In the genomic region with DNA sequence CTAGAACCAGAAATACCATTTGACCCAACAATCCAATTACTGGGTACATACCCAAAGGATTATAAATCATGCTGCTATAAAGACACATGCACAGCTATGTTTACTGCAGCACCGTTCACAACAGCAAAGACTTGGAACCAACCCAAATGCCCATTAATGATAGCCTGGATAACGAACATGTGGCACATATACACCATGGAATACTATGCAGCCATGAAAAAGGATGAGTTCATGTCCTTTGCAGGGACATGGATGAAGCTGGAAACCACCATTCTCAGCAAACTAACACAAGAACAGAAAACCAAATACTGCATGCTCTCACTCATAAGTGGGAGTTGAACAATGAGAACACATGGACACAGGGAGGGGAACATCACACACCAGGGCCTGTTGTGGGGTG, we compare ENCODE assay signal across 8 cellular contexts. TPM values are rescaled to one million over a fixed set of nuclear protein-coding genes. Genes with fewer than 3 reads are reported as not detected.
DNase-seq lines count a peak whose midpoint lies in the region; ATAC-seq and TF ChIP-seq lines count a peak whose summit lies in the region.
"Not testable (repeated sequence)": the region's sequence is repeated elsewhere in the genome, so short reads cannot be mapped to it uniquely, and the experiment has no call there.
"Had no signal": no experiment of that assay in that cellular context is flagged by ENCODE, and none has a peak within 500 bp of the region (broad histone marks: within the 10 kb centered on the region; RNA-seq: fewer than 3 reads in every experiment).

No MANE protein-coding gene starts in this region.

- peaks cover 15% of the 10 kb centered on the region for H3K4me1 ChIP-seq in CD8-positive, alpha-beta T cell (ENCODE audit: insufficient read depth, low read length)
- peaks cover 10 to 14% of the 10 kb centered on the region in 2 donors for H3K4me1 ChIP-seq in naive thymus-derived CD4-positive, alpha-beta T cell (ENCODE audit: control insufficient read depth in 2 of 2, insufficient read depth in 2 of 2, low read length in 2 of 2)

- H3K36me3 ChIP-seq in CD8-positive, alpha-beta T cell (ENCODE audit: insufficient read depth, low read length); naive thymus-derived CD4-positive, alpha-beta T cell (ENCODE audit: control insufficient read depth in 2 of 3, insufficient read depth in 3 of 3, low read length in 3 of 3): not testable (repeated sequence)

- POLR2A ChIA-PET in CD8-positive, alpha-beta T cell (lab: Charles Lee): interaction anchor here (0.6 to 35.7 kb wide), 3 partner anchors 26 to 261 kb away, joined by 3 to 1993 read pairs (median 9); partner anchors contain the start of genes B2M, PATL2 and SPG11
- POLR2A ChIA-PET in activated CD4-positive, alpha-beta memory T cell treated with anti-CD3 and anti-CD28 coated beads, Interleukin-2, amount 10 ng/mL, durations not matched to agents 7 days and 5 days (lab: Charles Lee): interaction anchor here (3.2 to 35.5 kb wide), 3 partner anchors 12 to 32 kb away, joined by 27 to 4153 read pairs (median 91); partner anchors contain the start of genes B2M, PATL2, SPG11 and TRIM69
- POLR2A ChIA-PET in activated naive CD8-positive, alpha-beta T cell treated with anti-CD3 and anti-CD28 coated beads, Interleukin-2, amount 10 ng/mL, durations not matched to agents 7 days and 5 days (lab: Charles Lee): interaction anchor here (0.7 to 6.0 kb wide), 5 partner anchors 12 to 401 kb away, joined by 3 to 61 read pairs (median 4); partner anchors contain the start of genes B2M, GOLM2, PATL2 and SPG11
- POLR2A ChIA-PET in naive thymus-derived CD4-positive, alpha-beta T cell (lab: Charles Lee): interaction anchor here (1.2 to 38.1 kb wide), 4 partner anchors 8 to 33 kb away, joined by 3 to 3822 read pairs (median 448); partner anchors contain the start of genes B2M, PATL2, SPG11 and TRIM69

- not testable (repeated sequence) for DNase-seq in CD8-positive, alpha-beta T cell; activated CD4-positive, alpha-beta memory T cell treated with anti-CD3 and anti-CD28 coated beads, Interleukin-2, amount 10 ng/mL, durations not matched to agents 7 days and 5 days; activated naive CD4-positive, alpha-beta T cell treated with anti-CD3 and anti-CD28 coated beads for 36 hours; activated naive CD8-positive, alpha-beta T cell treated with anti-CD3 and anti-CD28 coated beads, Interleukin-2, amount 10 ng/mL, durations not matched to agents 7 days and 5 days; naive thymus-derived CD4-positive, alpha-beta T cell

- H3K27ac Mint-ChIP-seq in CD8-positive, alpha-beta T cell: not testable (repeated sequence)
- H3K27ac Mint-ChIP-seq in T-helper 1 cell treated with Interleukin-12 subunit alpha and Interleukin-12 subunit beta and Interleukin-4 antibody, amounts not matched to agents 30 μg/mL and 1 μg/mL, for 36 hours: peak overlapping the region; percentile 20
- peak overlapping the region; percentile 31 for H3K27ac Mint-ChIP-seq in activated CD4-positive, alpha-beta memory T cell treated with anti-CD3 and anti-CD28 coated beads, Interleukin-2, amount 10 ng/mL, durations not matched to agents 7 days and 5 days
- peak overlapping the region; percentile 40 for H3K27ac Mint-ChIP-seq in activated naive CD4-positive, alpha-beta T cell treated with anti-CD3 and anti-CD28 coated beads for 36 hours
- peak overlapping the region; percentile 75 for H3K27ac Mint-ChIP-seq in activated naive CD8-positive, alpha-beta T cell treated with anti-CD3 and anti-CD28 coated beads, Interleukin-2, amount 10 ng/mL, durations not matched to agents 7 days and 5 days
- peak overlapping the region in 6 of 9 donors; percentile 47 to 99 (median 72) for H3K27ac Mint-ChIP-seq in naive thymus-derived CD4-positive, alpha-beta T cell

- CTCF ChIA-PET in CD8-positive, alpha-beta T cell (lab: Charles Lee): interaction anchor here (4.8 kb wide), 1 partner anchor 26 kb away, joined by 21 read pairs; the partner anchor contains the start of gene SPG11
- CTCF ChIA-PET in activated CD4-positive, alpha-beta memory T cell treated with anti-CD3 and anti-CD28 coated beads, Interleukin-2, amount 10 ng/mL, durations not matched to agents 7 days and 5 days (lab: Charles Lee): interaction anchor here (0.8 to 2.0 kb wide), 4 partner anchors 19 to 49 kb away, joined by 3 to 8 read pairs (median 6); partner anchors contain the start of gene SPG11
- CTCF ChIA-PET in activated naive CD4-positive, alpha-beta T cell treated with anti-CD3 and anti-CD28 coated beads for 36 hours (lab: Charles Lee): not testable (repeated sequence)
- CTCF ChIA-PET in naive thymus-derived CD4-positive, alpha-beta T cell (lab: Charles Lee): interaction anchor here (0.6 to 1.6 kb wide), 3 partner anchors 25 to 88 kb away, joined by 3 to 5 read pairs (median 3); partner anchors contain the start of genes SPG11 and TRIM69

- H3K27me3 Mint-ChIP-seq in CD8-positive, alpha-beta T cell (ENCODE audit: low read depth); T-helper 1 cell treated with Interleukin-12 subunit alpha and Interleukin-12 subunit beta and Interleukin-4 antibody, amounts not matched to agents 30 μg/mL and 1 μg/mL, for 36 hours (ENCODE audit: low read depth); activated CD4-positive, alpha-beta memory T cell treated with anti-CD3 and anti-CD28 coated beads, Interleukin-2, amount 10 ng/mL, durations not matched to agents 7 days and 5 days; activated naive CD4-positive, alpha-beta T cell treated with anti-CD3 and anti-CD28 coated beads for 36 hours (ENCODE audit: low read depth); activated naive CD8-positive, alpha-beta T cell treated with anti-CD3 and anti-CD28 coated beads, Interleukin-2, amount 10 ng/mL, durations not matched to agents 7 days and 5 days; naive thymus-derived CD4-positive, alpha-beta T cell: not testable (repeated sequence)

- peaks cover 23% of the 10 kb centered on the region for H3K9me3 Mint-ChIP-seq in CD8-positive, alpha-beta T cell
- peaks cover 44% of the 10 kb centered on the region for H3K9me3 Mint-ChIP-seq in T-helper 1 cell treated with Interleukin-12 subunit alpha and Interleukin-12 subunit beta and Interleukin-4 antibody, amounts not matched to agents 30 μg/mL and 1 μg/mL, for 36 hours
- peaks cover 35% of the 10 kb centered on the region for H3K9me3 Mint-ChIP-seq in activated CD4-positive, alpha-beta memory T cell treated with anti-CD3 and anti-CD28 coated beads, Interleukin-2, amount 10 ng/mL, durations not matched to agents 7 days and 5 days
- peaks cover 34% of the 10 kb centered on the region for H3K9me3 Mint-ChIP-seq in activated naive CD4-positive, alpha-beta T cell treated with anti-CD3 and anti-CD28 coated beads for 36 hours
- peaks cover 18% of the 10 kb centered on the region for H3K9me3 Mint-ChIP-seq in activated naive CD8-positive, alpha-beta T cell treated with anti-CD3 and anti-CD28 coated beads, Interleukin-2, amount 10 ng/mL, durations not matched to agents 7 days and 5 days
- peaks cover 12 to 52% (median 36%) of the 10 kb centered on the region in 11 donors for H3K9me3 Mint-ChIP-seq in naive thymus-derived CD4-positive, alpha-beta T cell

- not testable (repeated sequence) for TF ChIP-seq CTCF in CD8-positive, alpha-beta T cell (IDR thresholded peaks at IDR 0.05)

- H3K36me3 Mint-ChIP-seq in CD8-positive, alpha-beta T cell: peaks cover 36% of the 10 kb centered on the region
- H3K36me3 Mint-ChIP-seq in T-helper 1 cell treated with Interleukin-12 subunit alpha and Interleukin-12 subunit beta and Interleukin-4 antibody, amounts not matched to agents 30 μg/mL and 1 μg/mL, for 36 hours (ENCODE audit: low read depth): peaks cover 41% of the 10 kb centered on the region
- peaks cover 48% of the 10 kb centered on the region for H3K36me3 Mint-ChIP-seq in activated CD4-positive, alpha-beta memory T cell treated with anti-CD3 and anti-CD28 coated beads, Interleukin-2, amount 10 ng/mL, durations not matched to agents 7 days and 5 days (ENCODE audit: low read depth)
- peaks cover 20% of the 10 kb centered on the region for H3K36me3 Mint-ChIP-seq in activated naive CD4-positive, alpha-beta T cell treated with anti-CD3 and anti-CD28 coated beads for 36 hours (ENCODE audit: low read depth)
- peaks cover 32% of the 10 kb centered on the region for H3K36me3 Mint-ChIP-seq in activated naive CD8-positive, alpha-beta T cell treated with anti-CD3 and anti-CD28 coated beads, Interleukin-2, amount 10 ng/mL, durations not matched to agents 7 days and 5 days
- peaks cover 21 to 49% (median 27%) of the 10 kb centered on the region in 5 donors for H3K36me3 Mint-ChIP-seq in naive thymus-derived CD4-positive, alpha-beta T cell

- not testable (repeated sequence) for H3K27me3 ChIP-seq in CD8-positive, alpha-beta T cell (ENCODE audit: insufficient read depth, low read length); naive thymus-derived CD4-positive, alpha-beta T cell (ENCODE audit: control insufficient read depth in 2 of 2, insufficient read depth in 2 of 2, low read length in 2 of 2)

- not testable (repeated sequence) for ATAC-seq in CD8-positive, alpha-beta T cell; activated naive CD8-positive, alpha-beta T cell treated with anti-CD3 and anti-CD28 coated beads, Interleukin-2, amount 10 ng/mL, durations not matched to agents 7 days and 5 days (ENCODE audit: low read depth); naive thymus-derived CD4-positive, alpha-beta T cell

- not testable (repeated sequence) for H3K9me3 ChIP-seq in CD8-positive, alpha-beta T cell (ENCODE audit: low read length); naive thymus-derived CD4-positive, alpha-beta T cell (ENCODE audit: control insufficient read depth in 2 of 3, low read length in 3 of 3)

- peak overlapping the region; percentile 1 for H3K4me3 Mint-ChIP-seq in CD8-positive, alpha-beta T cell
- H3K4me3 Mint-ChIP-seq in T-helper 1 cell treated with Interleukin-12 subunit alpha and Interleukin-12 subunit beta and Interleukin-4 antibody, amounts not matched to agents 30 μg/mL and 1 μg/mL, for 36 hours; activated CD4-positive, alpha-beta memory T cell treated with anti-CD3 and anti-CD28 coated beads, Interleukin-2, amount 10 ng/mL, durations not matched to agents 7 days and 5 days; activated naive CD4-positive, alpha-beta T cell treated with anti-CD3 and anti-CD28 coated beads for 36 hours; activated naive CD8-positive, alpha-beta T cell treated with anti-CD3 and anti-CD28 coated beads, Interleukin-2, amount 10 ng/mL, durations not matched to agents 7 days and 5 days: not testable (repeated sequence)
- H3K4me3 Mint-ChIP-seq in naive thymus-derived CD4-positive, alpha-beta T cell: peak overlapping the region in 5 of 10 donors; percentile 20 to 50 (median 42)

- H3K4me1 Mint-ChIP-seq in CD8-positive, alpha-beta T cell (ENCODE audit: low read depth): peaks cover 58% of the 10 kb centered on the region
- peaks cover 27% of the 10 kb centered on the region for H3K4me1 Mint-ChIP-seq in T-helper 1 cell treated with Interleukin-12 subunit alpha and Interleukin-12 subunit beta and Interleukin-4 antibody, amounts not matched to agents 30 μg/mL and 1 μg/mL, for 36 hours (ENCODE audit: low read depth)
- H3K4me1 Mint-ChIP-seq in activated CD4-positive, alpha-beta memory T cell treated with anti-CD3 and anti-CD28 coated beads, Interleukin-2, amount 10 ng/mL, durations not matched to agents 7 days and 5 days: peaks cover 49% of the 10 kb centered on the region
- peaks cover 39% of the 10 kb centered on the region for H3K4me1 Mint-ChIP-seq in activated naive CD4-positive, alpha-beta T cell treated with anti-CD3 and anti-CD28 coated beads for 36 hours (ENCODE audit: low read depth)
- H3K4me1 Mint-ChIP-seq in activated naive CD8-positive, alpha-beta T cell treated with anti-CD3 and anti-CD28 coated beads, Interleukin-2, amount 10 ng/mL, durations not matched to agents 7 days and 5 days: peaks cover 36% of the 10 kb centered on the region
- H3K4me1 Mint-ChIP-seq in naive thymus-derived CD4-positive, alpha-beta T cell: peaks cover 23 to 66% (median 51%) of the 10 kb centered on the region in 7 donors

- intact Hi-C loops in CD8-positive, alpha-beta T cell (cut with DNase I, micrococcal nuclease); activated naive CD4-positive, alpha-beta T cell treated with anti-CD3 and anti-CD28 coated beads for 36 hours (cut with micrococcal nuclease); naive thymus-derived CD4-positive, alpha-beta T cell (cut with micrococcal nuclease): not testable (repeated sequence)

- H3K27ac ChIP-seq in CD8-positive, alpha-beta T cell (ENCODE audit: low read depth, low read length); naive thymus-derived CD4-positive, alpha-beta T cell (ENCODE audit: low read depth, low read length): not testable (repeated sequence)

- H3K4me3 ChIP-seq in CD8-positive, alpha-beta T cell (ENCODE audit: low read depth, low read length); naive thymus-derived CD4-positive, alpha-beta T cell (ENCODE audit: low read length): not testable (repeated sequence)

RNA-seq across cellular contexts. Expression of gene PATL2, which starts 21.8 kb away (rescaled TPM):
- 10 to 100 TPM; 32.8 to 35.7 TPM for total RNA-seq in CD8-positive, alpha-beta T cell
- total RNA-seq in activated CD4-positive, alpha-beta memory T cell treated with anti-CD3 and anti-CD28 coated beads, Interleukin-2, amount 10 ng/mL, durations not matched to agents 7 days and 5 days: 10 to 100 TPM; 36.3 to 36.8 TPM
- total RNA-seq in activated naive CD4-positive, alpha-beta T cell treated with anti-CD3 and anti-CD28 coated beads for 36 hours: 1 to 10 TPM; 6.1 to 6.3 TPM
- 10 to 100 TPM; 55.2 TPM for total RNA-seq in activated naive CD8-positive, alpha-beta T cell treated with anti-CD3 and anti-CD28 coated beads, Interleukin-2, amount 10 ng/mL, durations not matched to agents 7 days and 5 days
- total RNA-seq in naive thymus-derived CD4-positive, alpha-beta T cell: 10 to 100 TPM; 37.4 to 83.8 (median 71.3) TPM
- 10 to 100 TPM; 11.4 to 17.3 TPM for polyA plus RNA-seq in naive thymus-derived CD4-positive, alpha-beta T cell
- total RNA-seq: A172, GM23338 had no signal

RNA-seq across cellular contexts. Expression of gene B2M, which starts 22.0 kb away (rescaled TPM):
- total RNA-seq in CD8-positive, alpha-beta T cell: 1,000 to 10,000 TPM; 4,250 to 4,545 TPM
- 1,000 to 10,000 TPM; 9,723 to 9,975 TPM for total RNA-seq in activated CD4-positive, alpha-beta memory T cell treated with anti-CD3 and anti-CD28 coated beads, Interleukin-2, amount 10 ng/mL, durations not matched to agents 7 days and 5 days
- total RNA-seq in activated naive CD4-positive, alpha-beta T cell treated with anti-CD3 and anti-CD28 coated beads for 36 hours: 1,000 to 10,000 TPM; 5,387 to 5,703 TPM
- 1,000 to 10,000 TPM; 7,848 to 8,493 TPM for total RNA-seq in activated naive CD8-positive, alpha-beta T cell treated with anti-CD3 and anti-CD28 coated beads, Interleukin-2, amount 10 ng/mL, durations not matched to agents 7 days and 5 days
- total RNA-seq in naive thymus-derived CD4-positive, alpha-beta T cell: 1,000 to 10,000 TPM; 4,325 to 8,698 (median 6,221) TPM
- polyA plus RNA-seq in naive thymus-derived CD4-positive, alpha-beta T cell: over 10,000 TPM; 23,113 to 34,374 TPM

RNA-seq across cellular contexts. Expression of gene SPG11, which starts 25.9 kb away (rescaled TPM):
- total RNA-seq in CD8-positive, alpha-beta T cell: 10 to 100 TPM; 41.9 to 42.4 TPM
- 10 to 100 TPM; 76.9 to 84.4 TPM for total RNA-seq in activated CD4-positive, alpha-beta memory T cell treated with anti-CD3 and anti-CD28 coated beads, Interleukin-2, amount 10 ng/mL, durations not matched to agents 7 days and 5 days
- total RNA-seq in activated naive CD4-positive, alpha-beta T cell treated with anti-CD3 and anti-CD28 coated beads for 36 hours: 10 to 100 TPM; 83.2 to 96.4 TPM
- total RNA-seq in activated naive CD8-positive, alpha-beta T cell treated with anti-CD3 and anti-CD28 coated beads, Interleukin-2, amount 10 ng/mL, durations not matched to agents 7 days and 5 days: 100 to 1,000 TPM; 110 TPM
- 100 to 1,000 TPM in 4 of 5 experiments, 10 to 100 TPM in 1; 92.2 to 137 (median 131) TPM for total RNA-seq in naive thymus-derived CD4-positive, alpha-beta T cell
- polyA plus RNA-seq in naive thymus-derived CD4-positive, alpha-beta T cell: 10 to 100 TPM; 26.1 to 32.1 TPM

RNA-seq across cellular contexts. Expression of gene TRIM69, which starts 47.0 kb away (rescaled TPM):
- total RNA-seq in CD8-positive, alpha-beta T cell: 1 to 10 TPM; 9.5 to 9.7 TPM
- 10 to 100 TPM; 83.4 to 88.2 TPM for total RNA-seq in activated CD4-positive, alpha-beta memory T cell treated with anti-CD3 and anti-CD28 coated beads, Interleukin-2, amount 10 ng/mL, durations not matched to agents 7 days and 5 days
- 10 to 100 TPM; 40.3 to 42.5 TPM for total RNA-seq in activated naive CD4-positive, alpha-beta T cell treated with anti-CD3 and anti-CD28 coated beads for 36 hours
- 10 to 100 TPM; 55.7 to 59.3 TPM for total RNA-seq in activated naive CD8-positive, alpha-beta T cell treated with anti-CD3 and anti-CD28 coated beads, Interleukin-2, amount 10 ng/mL, durations not matched to agents 7 days and 5 days
- total RNA-seq in naive thymus-derived CD4-positive, alpha-beta T cell: 10 to 100 TPM; 12.4 to 65.0 (median 28.0) TPM
- 10 to 100 TPM; 17.4 to 17.8 TPM for polyA plus RNA-seq in naive thymus-derived CD4-positive, alpha-beta T cell

Comparison
In these comparisons a context has a peak if more than half of its experiments do, and no peak if none do; other contexts are left out.
1. RNA of gene PATL2, which starts 21.8 kb away (total RNA-seq): 37.4 to 83.8 TPM in naive thymus-derived CD4-positive, alpha-beta T cell, 55.2 TPM in activated naive CD8-positive, alpha-beta T cell treated with anti-CD3 and anti-CD28 coated beads, Interleukin-2, amount 10 ng/mL, durations not matched to agents 7 days and 5 days, 36.3 to 36.8 TPM in activated CD4-positive, alpha-beta memory T cell treated with anti-CD3 and anti-CD28 coated beads, Interleukin-2, amount 10 ng/mL, durations not matched to agents 7 days and 5 days and 32.8 to 35.7 TPM in CD8-positive, alpha-beta T cell; 6.1 to 6.3 TPM in activated naive CD4-positive, alpha-beta T cell treated with anti-CD3 and anti-CD28 coated beads for 36 hours; every median in the first group is over 4 times any median in the second.